1 cellular context compared by ENCODE assay signal in genomic region chr22:41831828-41832552, GRCh38.
A peak's percentile ranks its signal among the peaks of the same experiment; 100 is the strongest.
TF ChIP-seq lines count a peak whose summit lies in the region.

No MANE protein-coding gene starts in this region.

TF ChIP-seq in K562, 482 proteins besides CTCF, POLR2A, EP300 and RAD21 (continues in another document):
- TF ChIP-seq RBM25 (IDR thresholded peaks at IDR 0.05; ENCODE audit: low read depth, low read length, severe bottlenecking) (peak; percentile 98), ZNF316 (IDR thresholded peaks at IDR 0.05) (peak; percentile 71), BCOR (IDR thresholded peaks at IDR 0.05) (peak; percentile 99), SRF (CRISPR knock-in tag; IDR thresholded peaks at IDR 0.05) (peak in 1 of 2 experiments; percentile 63; a peak in 1 of 4 replicates), L3MBTL2 (IDR thresholded peaks at IDR 0.05) (peak; percentile 56; the same call in 1 of the 2 replicates), KDM1A (IDR thresholded peaks at IDR 0.05) (peak; percentile 87 to 93), MYC (IDR thresholded peaks at IDR 0.05; ENCODE audit: low read depth, low read length) (no peak), MYC (CRISPR knock-in tag; IDR thresholded peaks at IDR 0.05; ENCODE audit: borderline replicate concordance, low read depth) (0 out of 2 replicates have a peak, but pooled peaks have one; percentile 11), MYNN (IDR thresholded peaks at IDR 0.05) (no peak; the same call in 1 of the 2 replicates), MYNN (CRISPR knock-in tag; IDR thresholded peaks at IDR 0.05) (no peak), RAD51 (IDR thresholded peaks at IDR 0.05; ENCODE audit: borderline replicate concordance, low read depth) (no peak), ELF1 (tag; IDR thresholded peaks at IDR 0.05) (0 out of 2 replicates have a peak, but pooled peaks have one; percentile 22), PHF20 (IDR thresholded peaks at IDR 0.05; ENCODE audit: partially characterized antibody) (peak; percentile 62), TRIM24 (IDR thresholded peaks at IDR 0.05) (peak; percentile 56 to 65; a peak in 2 of 4 replicates), ESRRA (IDR thresholded peaks at IDR 0.05; ENCODE audit: borderline replicate concordance, low read depth) (peak; percentile 97), CBX1 (IDR thresholded peaks at IDR 0.05; ENCODE audit: low read depth) (peak; percentile 81; the same call in 1 of the 2 replicates), SMARCA5 (IDR thresholded peaks at IDR 0.05) (peak; percentile 90), CHD4 (IDR thresholded peaks at IDR 0.05; ENCODE audit: insufficient read depth, insufficient replicate concordance, low read depth, low read length, poor library complexity, severe bottlenecking) (peak; percentile 93), RCOR1 (IDR thresholded peaks at IDR 0.05; ENCODE audit: borderline replicate concordance in 1 of 2, low read depth in 2 of 2, low read length in 2 of 2) (peak; percentile 28 to 78; a peak in 3 of 4 replicates), MECOM (CRISPR knock-in tag; IDR thresholded peaks at IDR 0.05) (peak; percentile 60; the same call in 1 of the 2 replicates), HNRNPH1 (optimal IDR thresholded peaks at IDR 0.05; ENCODE audit: low read depth, low read length) (no peak), TRIM28 (IDR thresholded peaks at IDR 0.05) (peak; percentile 56; the same call in 1 of the 2 replicates), HDAC2 (IDR thresholded peaks at IDR 0.05) (peak; percentile 92; the same call in 1 of the 2 replicates), MTA1 (IDR thresholded peaks at IDR 0.05; ENCODE audit: borderline replicate concordance) (0 out of 2 replicates have a peak, but pooled peaks have one; percentile 16), MLLT1 (IDR thresholded peaks at IDR 0.05) (0 out of 4 replicates have a peak, but pooled peaks of 1 of the 2 experiments have one; percentile 14), CSDE1 (IDR thresholded peaks at IDR 0.05) (no peak), NR4A1 (CRISPR knock-in tag; IDR thresholded peaks at IDR 0.05) (no peak), NR4A1 (tag; IDR thresholded peaks at IDR 0.05) (peak; percentile 57; the same call in 1 of the 2 replicates), THRAP3 (IDR thresholded peaks at IDR 0.05; ENCODE audit: borderline replicate concordance) (peak; percentile 78; the same call in 1 of the 2 replicates), RBFOX2 (IDR thresholded peaks at IDR 0.05; ENCODE audit: low read depth, low read length) (no peak), SRSF9 (IDR thresholded peaks at IDR 0.05; ENCODE audit: borderline replicate concordance, low read depth, low read length) (no peak), NFRKB (IDR thresholded peaks at IDR 0.05; ENCODE audit: low read depth) (peak; percentile 67; the same call in 1 of the 2 replicates), ADNP (tag; IDR thresholded peaks at IDR 0.05) (peak; percentile 98), ZFX (CRISPR knock-in tag; IDR thresholded peaks at IDR 0.05) (peak; percentile 51; the same call in 1 of the 2 replicates), CBX3 (IDR thresholded peaks at IDR 0.05; ENCODE audit: borderline replicate concordance in 1 of 2, low read length in 2 of 2) (peak in 1 of 2 experiments; percentile 87; a peak in 1 of 3 replicates)
- TF ChIP-seq, protein P1, sequence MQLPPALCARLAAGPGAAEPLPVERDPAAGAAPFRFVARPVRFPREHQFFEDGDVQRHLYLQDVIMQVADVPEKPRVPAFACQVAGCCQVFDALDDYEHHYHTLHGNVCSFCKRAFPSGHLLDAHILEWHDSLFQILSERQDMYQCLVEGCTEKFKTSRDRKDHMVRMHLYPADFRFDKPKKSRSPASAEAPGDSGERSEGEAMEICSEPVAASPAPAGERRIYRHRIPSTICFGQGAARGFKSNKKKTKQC (CRISPR knock-in tag; IDR thresholded peaks at IDR 0.05) = no peak
- TF ChIP-seq, protein P2, sequence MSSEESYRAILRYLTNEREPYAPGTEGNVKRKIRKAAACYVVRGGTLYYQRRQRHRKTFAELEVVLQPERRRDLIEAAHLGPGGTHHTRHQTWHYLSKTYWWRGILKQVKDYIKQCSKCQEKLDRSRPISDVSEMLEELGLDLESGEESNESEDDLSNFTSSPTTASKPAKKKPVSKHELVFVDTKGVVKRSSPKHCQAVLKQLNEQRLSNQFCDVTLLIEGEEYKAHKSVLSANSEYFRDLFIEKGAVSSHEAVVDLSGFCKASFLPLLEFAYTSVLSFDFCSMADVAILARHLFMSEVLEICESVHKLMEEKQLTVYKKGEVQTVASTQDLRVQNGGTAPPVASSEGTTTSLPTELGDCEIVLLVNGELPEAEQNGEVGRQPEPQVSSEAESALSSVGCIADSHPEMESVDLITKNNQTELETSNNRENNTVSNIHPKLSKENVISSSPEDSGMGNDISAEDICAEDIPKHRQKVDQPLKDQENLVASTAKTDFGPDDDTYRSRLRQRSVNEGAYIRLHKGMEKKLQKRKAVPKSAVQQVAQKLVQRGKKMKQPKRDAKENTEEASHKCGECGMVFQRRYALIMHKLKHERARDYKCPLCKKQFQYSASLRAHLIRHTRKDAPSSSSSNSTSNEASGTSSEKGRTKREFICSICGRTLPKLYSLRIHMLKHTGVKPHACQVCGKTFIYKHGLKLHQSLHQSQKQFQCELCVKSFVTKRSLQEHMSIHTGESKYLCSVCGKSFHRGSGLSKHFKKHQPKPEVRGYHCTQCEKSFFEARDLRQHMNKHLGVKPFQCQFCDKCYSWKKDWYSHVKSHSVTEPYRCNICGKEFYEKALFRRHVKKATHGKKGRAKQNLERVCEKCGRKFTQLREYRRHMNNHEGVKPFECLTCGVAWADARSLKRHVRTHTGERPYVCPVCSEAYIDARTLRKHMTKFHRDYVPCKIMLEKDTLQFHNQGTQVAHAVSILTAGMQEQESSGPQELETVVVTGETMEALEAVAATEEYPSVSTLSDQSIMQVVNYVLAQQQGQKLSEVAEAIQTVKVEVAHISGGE (CRISPR knock-in tag; IDR thresholded peaks at IDR 0.05) = peak in 1 of 3 experiments; percentile 39; a peak in 1 of 6 replicates
- TF ChIP-seq, protein P3, sequence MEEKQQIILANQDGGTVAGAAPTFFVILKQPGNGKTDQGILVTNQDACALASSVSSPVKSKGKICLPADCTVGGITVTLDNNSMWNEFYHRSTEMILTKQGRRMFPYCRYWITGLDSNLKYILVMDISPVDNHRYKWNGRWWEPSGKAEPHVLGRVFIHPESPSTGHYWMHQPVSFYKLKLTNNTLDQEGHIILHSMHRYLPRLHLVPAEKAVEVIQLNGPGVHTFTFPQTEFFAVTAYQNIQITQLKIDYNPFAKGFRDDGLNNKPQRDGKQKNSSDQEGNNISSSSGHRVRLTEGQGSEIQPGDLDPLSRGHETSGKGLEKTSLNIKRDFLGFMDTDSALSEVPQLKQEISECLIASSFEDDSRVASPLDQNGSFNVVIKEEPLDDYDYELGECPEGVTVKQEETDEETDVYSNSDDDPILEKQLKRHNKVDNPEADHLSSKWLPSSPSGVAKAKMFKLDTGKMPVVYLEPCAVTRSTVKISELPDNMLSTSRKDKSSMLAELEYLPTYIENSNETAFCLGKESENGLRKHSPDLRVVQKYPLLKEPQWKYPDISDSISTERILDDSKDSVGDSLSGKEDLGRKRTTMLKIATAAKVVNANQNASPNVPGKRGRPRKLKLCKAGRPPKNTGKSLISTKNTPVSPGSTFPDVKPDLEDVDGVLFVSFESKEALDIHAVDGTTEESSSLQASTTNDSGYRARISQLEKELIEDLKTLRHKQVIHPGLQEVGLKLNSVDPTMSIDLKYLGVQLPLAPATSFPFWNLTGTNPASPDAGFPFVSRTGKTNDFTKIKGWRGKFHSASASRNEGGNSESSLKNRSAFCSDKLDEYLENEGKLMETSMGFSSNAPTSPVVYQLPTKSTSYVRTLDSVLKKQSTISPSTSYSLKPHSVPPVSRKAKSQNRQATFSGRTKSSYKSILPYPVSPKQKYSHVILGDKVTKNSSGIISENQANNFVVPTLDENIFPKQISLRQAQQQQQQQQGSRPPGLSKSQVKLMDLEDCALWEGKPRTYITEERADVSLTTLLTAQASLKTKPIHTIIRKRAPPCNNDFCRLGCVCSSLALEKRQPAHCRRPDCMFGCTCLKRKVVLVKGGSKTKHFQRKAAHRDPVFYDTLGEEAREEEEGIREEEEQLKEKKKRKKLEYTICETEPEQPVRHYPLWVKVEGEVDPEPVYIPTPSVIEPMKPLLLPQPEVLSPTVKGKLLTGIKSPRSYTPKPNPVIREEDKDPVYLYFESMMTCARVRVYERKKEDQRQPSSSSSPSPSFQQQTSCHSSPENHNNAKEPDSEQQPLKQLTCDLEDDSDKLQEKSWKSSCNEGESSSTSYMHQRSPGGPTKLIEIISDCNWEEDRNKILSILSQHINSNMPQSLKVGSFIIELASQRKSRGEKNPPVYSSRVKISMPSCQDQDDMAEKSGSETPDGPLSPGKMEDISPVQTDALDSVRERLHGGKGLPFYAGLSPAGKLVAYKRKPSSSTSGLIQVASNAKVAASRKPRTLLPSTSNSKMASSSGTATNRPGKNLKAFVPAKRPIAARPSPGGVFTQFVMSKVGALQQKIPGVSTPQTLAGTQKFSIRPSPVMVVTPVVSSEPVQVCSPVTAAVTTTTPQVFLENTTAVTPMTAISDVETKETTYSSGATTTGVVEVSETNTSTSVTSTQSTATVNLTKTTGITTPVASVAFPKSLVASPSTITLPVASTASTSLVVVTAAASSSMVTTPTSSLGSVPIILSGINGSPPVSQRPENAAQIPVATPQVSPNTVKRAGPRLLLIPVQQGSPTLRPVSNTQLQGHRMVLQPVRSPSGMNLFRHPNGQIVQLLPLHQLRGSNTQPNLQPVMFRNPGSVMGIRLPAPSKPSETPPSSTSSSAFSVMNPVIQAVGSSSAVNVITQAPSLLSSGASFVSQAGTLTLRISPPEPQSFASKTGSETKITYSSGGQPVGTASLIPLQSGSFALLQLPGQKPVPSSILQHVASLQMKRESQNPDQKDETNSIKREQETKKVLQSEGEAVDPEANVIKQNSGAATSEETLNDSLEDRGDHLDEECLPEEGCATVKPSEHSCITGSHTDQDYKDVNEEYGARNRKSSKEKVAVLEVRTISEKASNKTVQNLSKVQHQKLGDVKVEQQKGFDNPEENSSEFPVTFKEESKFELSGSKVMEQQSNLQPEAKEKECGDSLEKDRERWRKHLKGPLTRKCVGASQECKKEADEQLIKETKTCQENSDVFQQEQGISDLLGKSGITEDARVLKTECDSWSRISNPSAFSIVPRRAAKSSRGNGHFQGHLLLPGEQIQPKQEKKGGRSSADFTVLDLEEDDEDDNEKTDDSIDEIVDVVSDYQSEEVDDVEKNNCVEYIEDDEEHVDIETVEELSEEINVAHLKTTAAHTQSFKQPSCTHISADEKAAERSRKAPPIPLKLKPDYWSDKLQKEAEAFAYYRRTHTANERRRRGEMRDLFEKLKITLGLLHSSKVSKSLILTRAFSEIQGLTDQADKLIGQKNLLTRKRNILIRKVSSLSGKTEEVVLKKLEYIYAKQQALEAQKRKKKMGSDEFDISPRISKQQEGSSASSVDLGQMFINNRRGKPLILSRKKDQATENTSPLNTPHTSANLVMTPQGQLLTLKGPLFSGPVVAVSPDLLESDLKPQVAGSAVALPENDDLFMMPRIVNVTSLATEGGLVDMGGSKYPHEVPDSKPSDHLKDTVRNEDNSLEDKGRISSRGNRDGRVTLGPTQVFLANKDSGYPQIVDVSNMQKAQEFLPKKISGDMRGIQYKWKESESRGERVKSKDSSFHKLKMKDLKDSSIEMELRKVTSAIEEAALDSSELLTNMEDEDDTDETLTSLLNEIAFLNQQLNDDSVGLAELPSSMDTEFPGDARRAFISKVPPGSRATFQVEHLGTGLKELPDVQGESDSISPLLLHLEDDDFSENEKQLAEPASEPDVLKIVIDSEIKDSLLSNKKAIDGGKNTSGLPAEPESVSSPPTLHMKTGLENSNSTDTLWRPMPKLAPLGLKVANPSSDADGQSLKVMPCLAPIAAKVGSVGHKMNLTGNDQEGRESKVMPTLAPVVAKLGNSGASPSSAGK (IDR thresholded peaks at IDR 0.05) = peak; percentile 55; the same call in 1 of the 2 replicates
- TF ChIP-seq, protein P4, sequence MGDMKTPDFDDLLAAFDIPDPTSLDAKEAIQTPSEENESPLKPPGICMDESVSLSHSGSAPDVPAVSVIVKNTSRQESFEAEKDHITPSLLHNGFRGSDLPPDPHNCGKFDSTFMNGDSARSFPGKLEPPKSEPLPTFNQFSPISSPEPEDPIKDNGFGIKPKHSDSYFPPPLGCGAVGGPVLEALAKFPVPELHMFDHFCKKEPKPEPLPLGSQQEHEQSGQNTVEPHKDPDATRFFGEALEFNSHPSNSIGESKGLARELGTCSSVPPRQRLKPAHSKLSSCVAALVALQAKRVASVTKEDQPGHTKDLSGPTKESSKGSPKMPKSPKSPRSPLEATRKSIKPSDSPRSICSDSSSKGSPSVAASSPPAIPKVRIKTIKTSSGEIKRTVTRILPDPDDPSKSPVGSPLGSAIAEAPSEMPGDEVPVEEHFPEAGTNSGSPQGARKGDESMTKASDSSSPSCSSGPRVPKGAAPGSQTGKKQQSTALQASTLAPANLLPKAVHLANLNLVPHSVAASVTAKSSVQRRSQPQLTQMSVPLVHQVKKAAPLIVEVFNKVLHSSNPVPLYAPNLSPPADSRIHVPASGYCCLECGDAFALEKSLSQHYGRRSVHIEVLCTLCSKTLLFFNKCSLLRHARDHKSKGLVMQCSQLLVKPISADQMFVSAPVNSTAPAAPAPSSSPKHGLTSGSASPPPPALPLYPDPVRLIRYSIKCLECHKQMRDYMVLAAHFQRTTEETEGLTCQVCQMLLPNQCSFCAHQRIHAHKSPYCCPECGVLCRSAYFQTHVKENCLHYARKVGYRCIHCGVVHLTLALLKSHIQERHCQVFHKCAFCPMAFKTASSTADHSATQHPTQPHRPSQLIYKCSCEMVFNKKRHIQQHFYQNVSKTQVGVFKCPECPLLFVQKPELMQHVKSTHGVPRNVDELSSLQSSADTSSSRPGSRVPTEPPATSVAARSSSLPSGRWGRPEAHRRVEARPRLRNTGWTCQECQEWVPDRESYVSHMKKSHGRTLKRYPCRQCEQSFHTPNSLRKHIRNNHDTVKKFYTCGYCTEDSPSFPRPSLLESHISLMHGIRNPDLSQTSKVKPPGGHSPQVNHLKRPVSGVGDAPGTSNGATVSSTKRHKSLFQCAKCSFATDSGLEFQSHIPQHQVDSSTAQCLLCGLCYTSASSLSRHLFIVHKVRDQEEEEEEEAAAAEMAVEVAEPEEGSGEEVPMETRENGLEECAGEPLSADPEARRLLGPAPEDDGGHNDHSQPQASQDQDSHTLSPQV (IDR thresholded peaks at IDR 0.05) = peak; percentile 83
